ENCODE assay signal across 18 cellular contexts in the genomic region with DNA sequence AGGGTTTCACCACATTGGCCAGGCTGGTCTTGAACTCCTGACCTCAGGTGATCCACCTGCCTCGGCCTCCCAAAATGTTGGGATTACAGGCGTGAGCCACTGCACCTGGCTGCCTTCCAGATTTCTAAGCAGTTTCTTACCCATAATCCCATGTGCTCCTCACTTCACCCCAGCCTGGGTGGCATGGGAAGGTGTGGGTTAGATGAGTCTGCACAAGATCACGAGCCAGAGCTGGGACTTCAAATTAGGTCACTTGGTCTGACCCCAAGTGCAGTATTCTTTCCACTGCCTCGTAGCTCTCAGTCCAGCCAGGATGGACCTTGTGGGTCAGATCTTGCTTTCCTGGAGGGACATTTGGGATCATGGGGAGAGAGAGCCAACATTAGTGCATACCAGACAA. TPM values are rescaled to one million over a fixed set of nuclear protein-coding genes. Genes with fewer than 3 reads are reported as not detected.
DNase-seq lines count a peak whose midpoint lies in the region; ATAC-seq, FAIRE-seq and TF ChIP-seq lines count a peak whose summit lies in the region.
"Had no signal": no experiment of that assay in that cellular context is flagged by ENCODE, and none has a peak within 500 bp of the region (broad histone marks: within the 10 kb centered on the region; RNA-seq: fewer than 3 reads in every experiment).

No MANE protein-coding gene starts in this region.

- H3K27me3 ChIP-seq in right atrium auricular region (no peaks in the 10 kb centered on the region), K562 (ENCODE audit: control insufficient read depth in 2 of 2, insufficient read depth in 2 of 2, low read length in 2 of 2) (no peaks in the 10 kb centered on the region), parathyroid adenoma (ENCODE audit: control insufficient read depth, insufficient read depth, low read length) (no peaks in the 10 kb centered on the region)

- TF ChIP-seq POLR2A in K562 (conservative IDR thresholded peaks at IDR 0.05) = no peak

- in situ Hi-C loops in K562 (cut with MboI) = no loop called here

- no peak for FAIRE-seq in K562 (lab: Jason Lieb, UNC)
- FAIRE-seq: GM12878 had no signal

- no peaks in the 10 kb centered on the region; the same call in 2 of the 3 replicates for H3K79me2 ChIP-seq in K562 (ENCODE audit: control insufficient read depth, insufficient read depth, low read length)
- no peaks in the 10 kb centered on the region for H3K79me2 ChIP-seq in parathyroid adenoma

- H3K4me1 ChIP-seq in right atrium auricular region (peaks cover 0 to 13% of the 10 kb centered on the region in 2 donors), K562 (replicated peaks in 1 of 2; ENCODE audit: control insufficient read depth in 2 of 2, insufficient read depth in 2 of 2, low read length in 2 of 2) (peaks cover 57 to 66% of the 10 kb centered on the region in 2 experiments), parathyroid adenoma (peaks cover 25% of the 10 kb centered on the region)

- no peaks in the 10 kb centered on the region for H4K20me1 ChIP-seq in K562 (replicated peaks; ENCODE audit: control insufficient read depth, insufficient read depth, low read length)

- H3K9me3 ChIP-seq in right atrium auricular region (no peaks in the 10 kb centered on the region), K562 (replicated peaks; ENCODE audit: control insufficient read depth, insufficient read depth, low read depth, low read length) (no peaks in the 10 kb centered on the region), parathyroid adenoma (ENCODE audit: control insufficient read depth, low read length) (no peaks in the 10 kb centered on the region)

- H3K36me3 ChIP-seq in right atrium auricular region = no peaks in the 10 kb centered on the region
- no peaks in the 10 kb centered on the region for H3K36me3 ChIP-seq in K562 (ENCODE audit: control insufficient read depth, insufficient read depth, low read length)
- no peaks in the 10 kb centered on the region for H3K36me3 ChIP-seq in parathyroid adenoma (ENCODE audit: control insufficient read depth, insufficient read depth, low read length)

- no TSS peak for BruUV-seq in K562 (replicated peaks; lab: Mats Ljungman, UMichigan)

- H3K4me3 ChIP-seq in right atrium auricular region (no peak overlapping the region), K562 (no peak overlapping the region), parathyroid adenoma (ENCODE audit: low read depth, low read length) (no peak overlapping the region)
- H3K4me3 ChIP-seq: GM12878, GM23248 had no signal

- ATAC-seq in Right ventricle myocardium superior (ENCODE audit: poor library complexity) = peak; percentile 71
- ATAC-seq in K562 = no peak
- no peak for ATAC-seq in GM18498 (IDR thresholded peaks at IDR 0.05; ENCODE audit: unreplicated experiment)
- ATAC-seq in GM21381 (IDR thresholded peaks at IDR 0.05; ENCODE audit: unreplicated experiment) = no peak

- CTCF ChIA-PET in K562 (lab: Yijun Ruan, JAX; ENCODE audit: low intra/inter-chr PET ratio) = no interaction called here

- intact Hi-C loops in Right ventricle myocardium superior (cut with DNase I) (no loop called here), K562 (cut with micrococcal nuclease) (loop anchor here (1.0 to 2.0 kb wide), 2 partner anchors 30 to 37 kb away; no protein-coding TSS in a partner anchor)

- H3K9ac ChIP-seq in K562 (ENCODE audit: insufficient read depth in 1 of 2, low read depth in 2 of 2, low read length in 2 of 2) (peak overlapping the region; percentile 15 to 77; a peak in 3 of 4 replicates), parathyroid adenoma (no peak overlapping the region)
- H3K9ac ChIP-seq: GM23248, KMS-11 had no signal

- TF ChIP-seq EP300 in K562 (IDR thresholded peaks at IDR 0.05; ENCODE audit: low read length) = no peak

- no peak for TF ChIP-seq CTCF in right atrium auricular region (IDR thresholded peaks at IDR 0.05)
- no peak for TF ChIP-seq CTCF in K562 (IDR thresholded peaks at IDR 0.05 in 2 of 3, conservative IDR thresholded peaks at IDR 0.05 in 1 of 3; ENCODE audit: insufficient read depth in 2 of 3, low read depth in 1 of 3, low read length in 3 of 3)
- no peak for TF ChIP-seq CTCF in parathyroid adenoma (IDR thresholded peaks at IDR 0.05)

- H3K4me2 ChIP-seq in K562 (ENCODE audit: insufficient read depth, low read length) = peak overlapping the region; percentile 88
- H3K4me2 ChIP-seq in parathyroid adenoma (ENCODE audit: low read length) = no peak overlapping the region
- H3K4me2 ChIP-seq: KMS-11 had no signal

- peak overlapping the region in 1 of 2 donors; percentile 67 for H3K27ac ChIP-seq in right atrium auricular region
- H3K27ac ChIP-seq in K562 (ENCODE audit: extremely low read depth, low read depth, low read length) = peak overlapping the region; percentile 86
- peak overlapping the region; percentile 90 for H3K27ac ChIP-seq in parathyroid adenoma
- H3K27ac ChIP-seq: GM23248, KMS-11 had no signal

- no peaks in the 10 kb centered on the region for H3K9me1 ChIP-seq in K562 (ENCODE audit: control insufficient read depth, insufficient read depth, low read length)

- 28% methylated on average over 4 of the region's 4 CpGs for WGBS in K562 (ENCODE audit: insufficient coverage, low coverage, missing lambda C conversion rate)

- POLR2A ChIA-PET in K562 (lab: Yijun Ruan, JAX) = interaction anchor here (0.6 to 2.8 kb wide), 6 partner anchors 8 to 1653 kb away, joined by 3 to 11 read pairs (median 4); no protein-coding TSS in a partner anchor

- no peak for TF ChIP-seq RAD21 in K562 (CRISPR knock-in tag; conservative IDR thresholded peaks at IDR 0.05 in 1 of 2, IDR thresholded peaks at IDR 0.05 in 1 of 2)

- H2AFZ ChIP-seq in K562 (ENCODE audit: low read depth, low read length) (peak overlapping the region; percentile 57), parathyroid adenoma (no peak overlapping the region)
- H2AFZ ChIP-seq: GM23248 had no signal

- no peak for DNase-seq in Right ventricle myocardium superior
- DNase-seq in right atrium auricular region (ENCODE audit: low spot score) = no peak
- DNase-seq in K562 (ENCODE audit: extremely low read depth in 1 of 4, low spot score in 3 of 4) = peak in 1 of 4 experiments; percentile 8
- no peak for DNase-seq in NCI-H2107 treated with DMSO at 0.1 percent for 48 hours (lab: John Stamatoyannopoulos, UW; ENCODE audit: unreplicated experiment)
- no peak for DNase-seq in effector CD8-positive, alpha-beta T cell (lab: John Stamatoyannopoulos, UW)
- DNase-seq: DMS79, GM23248, MM.1S, NCI-H1105, NCI-H1694 treated with DMSO at 0.1 percent for 48 hours, NCI-H446, NCI-H748 treated with DMSO at 0.1 percent for 48 hours, SHP77 had no signal

TF ChIP-seq in K562, 482 proteins besides CTCF, POLR2A, EP300 and RAD21 (continues in another document):
- TF ChIP-seq, protein P1, sequence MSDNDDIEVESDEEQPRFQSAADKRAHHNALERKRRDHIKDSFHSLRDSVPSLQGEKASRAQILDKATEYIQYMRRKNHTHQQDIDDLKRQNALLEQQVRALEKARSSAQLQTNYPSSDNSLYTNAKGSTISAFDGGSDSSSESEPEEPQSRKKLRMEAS (CRISPR knock-in tag; IDR thresholded peaks at IDR 0.05) = peak; percentile 31; the same call in 1 of the 2 replicates
- 0 out of 2 replicates have a peak, but pooled peaks have one; percentile 35 for TF ChIP-seq ZNF76 (CRISPR knock-in tag; IDR thresholded peaks at IDR 0.05; ENCODE audit: borderline replicate concordance)
- TF ChIP-seq CEBPG (CRISPR knock-in tag; IDR thresholded peaks at IDR 0.05) = no peak
- TF ChIP-seq CEBPG (tag; conservative IDR thresholded peaks at IDR 0.05 in 1 of 2, IDR thresholded peaks at IDR 0.05 in 1 of 2) = no peak
- 0 out of 2 replicates have a peak, but pooled peaks have one; percentile 15 for TF ChIP-seq ZNF143 (CRISPR knock-in tag; IDR thresholded peaks at IDR 0.05)

RNA-seq across cellular contexts. Expression of a gene that starts 37.5 kb away (rescaled TPM):
- total RNA-seq in Right ventricle myocardium superior = 20.3 TPM
- total RNA-seq in right atrium auricular region = 10 to 100 TPM; 10.0 to 12.6 TPM
- total RNA-seq in K562 (2011; cell fraction: chromatin; rRNA removed; ENCODE audit: low replicate concordance) = 46.0 and 136 TPM in 2 replicates
- 19.3 and 35.9 TPM in 2 replicates for total RNA-seq in K562 (2011; cell fraction: nucleolus; rRNA removed)
- total RNA-seq in K562 (2011; cell fraction: nucleoplasm; rRNA removed) = 54.3 and 86.7 TPM in 2 replicates
- total RNA-seq in K562 (2014; rRNA removed) = 53.8 and 55.9 TPM in 2 replicates
- total RNA-seq in K562 (2014; rRNA removed; fragmentation: Illumina TruSeq; extraction: Trizol) = 84.0 and 87.4 TPM in 2 replicates
- 67.9 and 75.3 TPM in 2 replicates for total RNA-seq in K562 (2015; rRNA removed; fragmentation: Illumina TruSeq; extraction: Trizol)
- 66.5 and 73.5 TPM in 2 replicates for total RNA-seq in K562 (2021)
- 54.7 and 72.2 TPM in 2 replicates for polyA plus RNA-seq in K562 (2011; rRNA removed)
- polyA plus RNA-seq in K562 (2011; cell fraction: cytosol; rRNA removed) = 13.6 and 21.7 TPM in 2 replicates
- 71.8 and 82.8 TPM in 2 replicates for polyA plus RNA-seq in K562 (2011; cell fraction: nucleus; rRNA removed)
- polyA plus RNA-seq in K562 (2012) = 64.9 and 101 TPM in 2 replicates
- 56.1 and 70.2 TPM in 2 replicates for polyA plus RNA-seq in K562 (2014; fragmentation: Illumina TruSeq; extraction: Trizol)
- polyA plus RNA-seq in K562 (2014; fragmentation: Nextera tagmentation; extraction: Ambion mirVana) = 10 to 100 TPM; 27.7 to 27.8 TPM
- polyA plus RNA-seq in K562 (2014; rRNA removed) = 52.1 and 56.0 TPM in 2 replicates
- 77.1 and 87.7 TPM in 2 replicates for polyA minus RNA-seq in K562 (2011; rRNA and poly(A)+ RNA removed)
- 22.9 and 56.2 TPM in 2 replicates for polyA minus RNA-seq in K562 (2011; cell fraction: cytosol; rRNA and poly(A)+ RNA removed)
- polyA minus RNA-seq in K562 (2011; cell fraction: nucleus; rRNA and poly(A)+ RNA removed) = 30.8 and 58.6 TPM in 2 replicates

RNA-seq across cellular contexts. Expression of a gene that starts 50.1 kb away (rescaled TPM):
- not detected for total RNA-seq in Right ventricle myocardium superior
- 1 to 10 TPM; 1.6 to 3.5 TPM for total RNA-seq in right atrium auricular region
- total RNA-seq in K562 (2011; cell fraction: chromatin; rRNA removed; ENCODE audit: low replicate concordance) = 0.67 and 3.0 TPM in 2 replicates
- total RNA-seq in K562 (2011; cell fraction: nucleolus; rRNA removed) = 2.5 and 3.2 TPM in 2 replicates
- 0.76 and 0.88 TPM in 2 replicates for total RNA-seq in K562 (2011; cell fraction: nucleoplasm; rRNA removed)
- total RNA-seq in K562 (2014; rRNA removed) = 0.53 and 0.64 TPM in 2 replicates
- total RNA-seq in K562 (2014; rRNA removed; fragmentation: Illumina TruSeq; extraction: Trizol) = 0.13 and 0.18 TPM in 2 replicates
- total RNA-seq in K562 (2015; rRNA removed; fragmentation: Illumina TruSeq; extraction: Trizol) = 0.25 and 0.38 TPM in 2 replicates
- 1.2 and 1.3 TPM in 2 replicates for total RNA-seq in K562 (2021)
- polyA plus RNA-seq in K562 (2011; rRNA removed) = 0.18 and 0.28 TPM in 2 replicates
- polyA plus RNA-seq in K562 (2011; cell fraction: cytosol; rRNA removed) = 0.19 and 0.67 TPM in 2 replicates
- polyA plus RNA-seq in K562 (2011; cell fraction: nucleus; rRNA removed) = 1.3 and 2.9 TPM in 2 replicates
- 0.25 and 0.68 TPM in 2 replicates for polyA plus RNA-seq in K562 (2012)
- polyA plus RNA-seq in K562 (2014; fragmentation: Illumina TruSeq; extraction: Trizol) = 0.13 and 0.29 TPM in 2 replicates
- polyA plus RNA-seq in K562 (2014; fragmentation: Nextera tagmentation; extraction: Ambion mirVana) = not detected
- polyA plus RNA-seq in K562 (2014; rRNA removed) = 0.43 and 0.44 TPM in 2 replicates
- 0.24 and 0.91 TPM in 2 replicates for polyA minus RNA-seq in K562 (2011; rRNA and poly(A)+ RNA removed)
- 1.3 and 2.3 TPM in 2 replicates for polyA minus RNA-seq in K562 (2011; cell fraction: cytosol; rRNA and poly(A)+ RNA removed)
- polyA minus RNA-seq in K562 (2011; cell fraction: nucleus; rRNA and poly(A)+ RNA removed) = 1.1 and 1.2 TPM in 2 replicates
- total RNA-seq: GM23248 had no signal
- polyA plus RNA-seq: GM23248 had no signal
